ENCODE assay signal across 11 cellular contexts in the genomic region with DNA sequence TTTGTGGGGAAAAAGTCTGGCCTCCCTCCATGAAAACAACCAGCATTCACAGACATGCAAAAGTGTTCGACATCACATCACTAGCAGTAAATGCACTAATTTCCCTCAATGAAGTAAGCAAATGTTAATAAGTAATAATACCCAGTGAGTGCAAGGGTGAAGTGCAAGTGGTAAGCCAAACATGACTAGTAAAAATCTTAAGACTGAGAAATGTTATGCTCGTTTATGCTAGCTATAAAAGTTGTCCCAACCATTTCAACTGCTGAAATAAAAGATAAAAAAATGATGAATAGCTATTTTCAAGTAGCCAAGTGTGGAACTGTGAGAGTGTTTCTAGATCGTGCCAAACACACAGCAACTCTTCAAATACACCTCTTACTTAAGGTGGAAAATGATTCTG.
"Had no signal": no experiment of that assay in that cellular context is flagged by ENCODE, and none has a peak within 500 bp of the region (broad histone marks: within the 10 kb centered on the region; RNA-seq: fewer than 3 reads in every experiment).

No MANE protein-coding gene starts in this region.

- H3K9ac ChIP-seq: GM23248 had no signal

- H3K27ac Mint-ChIP-seq: GM23338, H9, HFFc6 had no signal

- H3K4me1 ChIP-seq: HAP-1 had no signal

- DNase-seq: GM23248, GOT3, H7, H9, HCEC 1CT, HFFc6 had no signal

- H3K9me3 Mint-ChIP-seq: GM23338, H9, HFFc6 had no signal

- H3K4me3 ChIP-seq: GM23248, GM23338, HAP-1 had no signal

- H3K4me3 Mint-ChIP-seq: GM23338, H9, HFFc6 had no signal

- H3K27ac ChIP-seq: GM23248 had no signal

- H3K36me3 ChIP-seq: HAP-1 had no signal

- H2AFZ ChIP-seq: GM23248, GM23338 had no signal

- FAIRE-seq: H1, H54 had no signal

- H3K4me2 ChIP-seq: GM23338 had no signal

- ATAC-seq: GM23338, HCT116 had no signal

- H3K9me3 ChIP-seq: HAP-1 had no signal
